ENCODE assay signal across 8 cellular contexts in genomic region chr15:58070801-58071418, GRCh38. TPM values are rescaled to one million over a fixed set of nuclear protein-coding genes. Genes with fewer than 3 reads are reported as not detected.
A peak's percentile ranks its signal among the peaks of the same experiment; 100 is the strongest.
DNase-seq lines count a peak whose midpoint lies in the region; ATAC-seq and TF ChIP-seq lines count a peak whose summit lies in the region.

No MANE protein-coding gene starts in this region.

- H3K27ac ChIP-seq in heart left ventricle (no peak overlapping the region), psoas muscle (no peak overlapping the region)
- no peak overlapping the region for H3K27ac ChIP-seq in effector memory CD4-positive, alpha-beta T cell (ENCODE audit: insufficient read depth, low read length, poor library complexity, severe bottlenecking)

- peak; percentile 89 for TF ChIP-seq CTCF in AG09319 (IDR thresholded peaks at IDR 0.05; ENCODE audit: low read depth, low read length)
- peak; percentile 77; the same call in 1 of the 2 replicates for TF ChIP-seq CTCF in GM12875 (IDR thresholded peaks at IDR 0.05; ENCODE audit: borderline replicate concordance, insufficient read depth, low read depth, low read length)
- TF ChIP-seq CTCF in heart left ventricle (IDR thresholded peaks at IDR 0.05) = peak; percentile 88 to 98 (median 94)
- peak; percentile 71 for TF ChIP-seq CTCF in psoas muscle (IDR thresholded peaks at IDR 0.05)

- H3K27ac Mint-ChIP-seq in activated naive CD4-positive, alpha-beta T cell treated with anti-CD3 and anti-CD28 coated beads, Interleukin-2, amount 10 ng/mL, durations not matched to agents 7 days and 5 days = no peak overlapping the region

- intact Hi-C loops in heart left ventricle (cut with DNase I) = loop anchor here in 7 of 10 donors (1.0 to 10.0 kb wide), 8 partner anchors 114 to 514 kb away; no protein-coding TSS in a partner anchor
- intact Hi-C loops in psoas muscle (cut with DNase I) = loop anchor here in 1 of 2 donors (5.0 kb wide), 1 partner anchor 334 kb away; no protein-coding TSS in a partner anchor

- H3K4me3 Mint-ChIP-seq in activated naive CD4-positive, alpha-beta T cell treated with anti-CD3 and anti-CD28 coated beads, Interleukin-2, amount 10 ng/mL, durations not matched to agents 7 days and 5 days = no peak overlapping the region

- peaks cover 47% of the 10 kb centered on the region for H3K27me3 Mint-ChIP-seq in activated naive CD4-positive, alpha-beta T cell treated with anti-CD3 and anti-CD28 coated beads, Interleukin-2, amount 10 ng/mL, durations not matched to agents 7 days and 5 days

- peak; percentile 8 for DNase-seq in AG09319 (ENCODE audit: extremely low read depth, low read depth)
- peak; percentile 41 for DNase-seq in NCI-H526 treated with DMSO at 0.1 percent for 48 hours (lab: John Stamatoyannopoulos, UW)
- DNase-seq in activated naive CD4-positive, alpha-beta T cell treated with anti-CD3 and anti-CD28 coated beads, Interleukin-2, amount 10 ng/mL, durations not matched to agents 7 days and 5 days = peak; percentile 67
- DNase-seq in heart left ventricle = peak; percentile 44 to 77 (median 53)
- DNase-seq in psoas muscle = peak; percentile 34 to 68
- DNase-seq in effector memory CD4-positive, alpha-beta T cell = no peak

- WGBS in heart left ventricle, 4 donors = 31 to 34% (median 33%) methylated on average over 7 of the region's 7 CpGs
- 50 to 56% (median 54%) methylated on average over 7 of the region's 7 CpGs for WGBS in psoas muscle, 3 donors

- H3K36me3 ChIP-seq in heart left ventricle (no peaks in the 10 kb centered on the region), psoas muscle (ENCODE audit: insufficient read depth in 1 of 2, low read depth in 1 of 2) (no peaks in the 10 kb centered on the region)
- H3K36me3 ChIP-seq in effector memory CD4-positive, alpha-beta T cell (ENCODE audit: control insufficient read depth, insufficient read depth, low read length) = no peaks in the 10 kb centered on the region

- H3K4me1 Mint-ChIP-seq in activated naive CD4-positive, alpha-beta T cell treated with anti-CD3 and anti-CD28 coated beads, Interleukin-2, amount 10 ng/mL, durations not matched to agents 7 days and 5 days = peaks cover 4% of the 10 kb centered on the region

- ATAC-seq in heart left ventricle (peak in 1 of 4 donors; percentile 44), psoas muscle (no peak), HG03565 (IDR thresholded peaks at IDR 0.05; ENCODE audit: unreplicated experiment) (no peak)

- no peaks in the 10 kb centered on the region for H3K9me3 Mint-ChIP-seq in activated naive CD4-positive, alpha-beta T cell treated with anti-CD3 and anti-CD28 coated beads, Interleukin-2, amount 10 ng/mL, durations not matched to agents 7 days and 5 days

- CTCF ChIA-PET in activated naive CD4-positive, alpha-beta T cell treated with anti-CD3 and anti-CD28 coated beads, Interleukin-2, amount 10 ng/mL, durations not matched to agents 7 days and 5 days (lab: Charles Lee) = interaction anchor here (0.6 to 3.7 kb wide), 28 partner anchors 9 to 514 kb away, joined by 3 to 21 read pairs (median 4); no protein-coding TSS in a partner anchor

- no peaks in the 10 kb centered on the region for H3K36me3 Mint-ChIP-seq in activated naive CD4-positive, alpha-beta T cell treated with anti-CD3 and anti-CD28 coated beads, Interleukin-2, amount 10 ng/mL, durations not matched to agents 7 days and 5 days

- H3K9me3 ChIP-seq in heart left ventricle (no peaks in the 10 kb centered on the region), psoas muscle (no peaks in the 10 kb centered on the region)
- no peaks in the 10 kb centered on the region for H3K9me3 ChIP-seq in effector memory CD4-positive, alpha-beta T cell (ENCODE audit: control insufficient read depth, low read length)

- H3K27me3 ChIP-seq in heart left ventricle (peaks cover 0 to 35% (median 3%) of the 10 kb centered on the region in 9 donors), psoas muscle (ENCODE audit: insufficient read depth in 3 of 3, low read length in 2 of 3) (peaks cover 0 to 26% (median 2%) of the 10 kb centered on the region in 3 donors)
- H3K27me3 ChIP-seq in effector memory CD4-positive, alpha-beta T cell (replicated peaks; ENCODE audit: control insufficient read depth, insufficient read depth, low read length, poor library complexity, severe bottlenecking) = peaks cover 12% of the 10 kb centered on the region

- no peak for TF ChIP-seq POLR2A in heart left ventricle (IDR thresholded peaks at IDR 0.05)

- H3K4me1 ChIP-seq in heart left ventricle = peaks cover 0 to 7% (median under 1%) of the 10 kb centered on the region in 12 donors
- H3K4me1 ChIP-seq in psoas muscle = no peaks in the 10 kb centered on the region
- H3K4me1 ChIP-seq in effector memory CD4-positive, alpha-beta T cell (ENCODE audit: control insufficient read depth, insufficient read depth, low read length, poor library complexity, severe bottlenecking) = peaks cover under 1% of the 10 kb centered on the region

- no peak overlapping the region for H3K4me3 ChIP-seq in GM12875 (ENCODE audit: low read depth, low read length)
- H3K4me3 ChIP-seq in heart left ventricle = no peak overlapping the region
- H3K4me3 ChIP-seq in psoas muscle = no peak overlapping the region
- H3K4me3 ChIP-seq in effector memory CD4-positive, alpha-beta T cell (ENCODE audit: insufficient read depth, low read depth, low read length, poor library complexity, severe bottlenecking) = no peak overlapping the region

RNA-seq across cellular contexts. Expression of gene ALDH1A2, which starts 5.4 kb away (rescaled TPM):
- total RNA-seq in heart left ventricle (10 to 100 TPM in 4 of 9 donors, 1 to 10 TPM in 5; 3.6 to 63.3 (median 7.1) TPM), psoas muscle (1 to 10 TPM; 2.5 to 4.7 (median 3.0) TPM)
- polyA plus RNA-seq in heart left ventricle (1 to 10 TPM; 1.9 to 2.9 TPM), psoas muscle (1 to 10 TPM in 1 of 3 donors, under 1 TPM in 2; 0.74 to 1.9 (median 0.80) TPM)

Comparison
In these comparisons a context has a peak if more than half of its experiments do, and no peak if none do; other contexts are left out.
1. DNase-seq: peak in AG09319 (single experiment), NCI-H526 treated with DMSO at 0.1 percent for 48 hours (single experiment), activated naive CD4-positive, alpha-beta T cell treated with anti-CD3 and anti-CD28 coated beads, Interleukin-2, amount 10 ng/mL, durations not matched to agents 7 days and 5 days (single experiment), heart left ventricle (5 of 5) and psoas muscle (2 of 2); none in effector memory CD4-positive, alpha-beta T cell (0 of 3).
2. Peak in every context shown above with its lines, with median percentiles within 50 percentile points of each other: CTCF ChIP-seq.